In the genomic region with DNA sequence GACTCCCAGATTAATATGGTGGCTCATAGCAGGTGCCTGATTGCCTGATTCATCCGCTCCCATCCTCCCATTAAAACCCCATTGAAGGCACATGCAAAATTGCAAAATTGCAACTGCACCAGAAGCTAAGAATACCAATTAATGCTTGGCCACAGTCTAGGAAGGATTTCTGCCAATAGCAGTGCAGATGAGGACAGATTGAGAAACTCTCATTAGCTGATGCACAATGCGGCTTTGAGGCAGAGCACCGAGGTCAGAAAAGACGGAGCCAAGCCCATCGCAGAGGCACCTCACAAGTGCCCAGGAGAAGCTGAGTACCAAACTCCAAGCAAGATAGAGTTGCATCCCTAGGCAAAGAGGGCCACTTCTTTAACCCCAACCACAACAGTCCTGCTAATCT, we compare ENCODE assay signal across 16 cellular contexts.
A peak's percentile ranks its signal among the peaks of the same experiment; 100 is the strongest.
DNase-seq lines count a peak whose midpoint lies in the region; ATAC-seq, FAIRE-seq and TF ChIP-seq lines count a peak whose summit lies in the region.
"Had no signal": no experiment of that assay in that cellular context is flagged by ENCODE, and none has a peak within 500 bp of the region (broad histone marks: within the 10 kb centered on the region; RNA-seq: fewer than 3 reads in every experiment).

No MANE protein-coding gene starts in this region.

- H3K4me3 ChIP-seq in AG10803 (ENCODE audit: low read length), result no peak overlapping the region
- no peak overlapping the region for H3K4me3 ChIP-seq in CD4-positive, CD25-positive, alpha-beta regulatory T cell (ENCODE audit: low read depth, low read length)
- no peak overlapping the region for H3K4me3 ChIP-seq in prostate gland
- H3K4me3 ChIP-seq: cardiac muscle cell, SJCRH30 had no signal

- POLR2A ChIA-PET in activated naive CD8-positive, alpha-beta T cell treated with anti-CD3 and anti-CD28 coated beads, Interleukin-2, amount 10 ng/mL, durations not matched to agents 7 days and 5 days (lab: Charles Lee), result interaction anchor here (1.0 to 1.9 kb wide), 2 partner anchors 34 to 102 kb away, joined by 3 read pairs; no protein-coding TSS in a partner anchor

- peak overlapping the region in 1 of 4 donors; percentile 72 for H3K4me3 Mint-ChIP-seq in CD4-positive, CD25-positive, alpha-beta regulatory T cell
- no peak overlapping the region for H3K4me3 Mint-ChIP-seq in activated naive CD8-positive, alpha-beta T cell treated with anti-CD3 and anti-CD28 coated beads, Interleukin-2, amount 10 ng/mL, durations not matched to agents 7 days and 5 days
- H3K4me3 Mint-ChIP-seq: CD14-positive monocyte; naive thymus-derived CD8-positive, alpha-beta T cell had no signal

- no peak for TF ChIP-seq CTCF in AG10803 (conservative IDR thresholded peaks at IDR 0.05; ENCODE audit: low read length)
- no peak for TF ChIP-seq CTCF in prostate gland (IDR thresholded peaks at IDR 0.05)

- no peaks in the 10 kb centered on the region for H3K36me3 ChIP-seq in CD4-positive, CD25-positive, alpha-beta regulatory T cell (ENCODE audit: control insufficient read depth, insufficient read depth, low read length)
- no peaks in the 10 kb centered on the region for H3K36me3 ChIP-seq in prostate gland
- H3K36me3 ChIP-seq: cardiac muscle cell, SJCRH30 had no signal

- no peaks in the 10 kb centered on the region for H3K27me3 Mint-ChIP-seq in CD4-positive, CD25-positive, alpha-beta regulatory T cell
- no peaks in the 10 kb centered on the region for H3K27me3 Mint-ChIP-seq in activated naive CD8-positive, alpha-beta T cell treated with anti-CD3 and anti-CD28 coated beads, Interleukin-2, amount 10 ng/mL, durations not matched to agents 7 days and 5 days
- H3K27me3 Mint-ChIP-seq: naive thymus-derived CD8-positive, alpha-beta T cell had no signal

- DNase-seq in AG10803 (ENCODE audit: low read depth), result peak; percentile 76
- DNase-seq in CD4-positive, CD25-positive, alpha-beta regulatory T cell, result no peak
- no peak for DNase-seq in activated naive CD8-positive, alpha-beta T cell treated with anti-CD3 and anti-CD28 coated beads, Interleukin-2, amount 10 ng/mL, durations not matched to agents 7 days and 5 days
- peak; percentile 77 for DNase-seq in medulla oblongata (ENCODE audit: extremely low spot score)
- no peak for DNase-seq in prostate gland (ENCODE audit: low spot score)
- no peak for DNase-seq in H54 (ENCODE audit: insufficient read length, low spot score)
- DNase-seq: activated CD8-positive, alpha-beta memory T cell treated with anti-CD3 and anti-CD28 coated beads for 24 hours; activated gamma-delta T cell treated with Interleukin-2 at 50 U/mL for 16 hours; effector memory CD4-positive, alpha-beta T cell; naive thymus-derived CD8-positive, alpha-beta T cell; NCI-H1092 treated with DMSO at 0.1 percent for 48 hours; retina; SJCRH30 had no signal

- no peaks in the 10 kb centered on the region for H3K9me3 ChIP-seq in CD4-positive, CD25-positive, alpha-beta regulatory T cell (ENCODE audit: control insufficient read depth in 2 of 2, low read length in 2 of 2)
- H3K9me3 ChIP-seq in prostate gland, result no peaks in the 10 kb centered on the region
- H3K9me3 ChIP-seq: SJCRH30 had no signal

- peaks cover 0 to 1% (median 0%) of the 10 kb centered on the region in 7 donors for H3K9me3 Mint-ChIP-seq in CD4-positive, CD25-positive, alpha-beta regulatory T cell
- H3K9me3 Mint-ChIP-seq in activated naive CD8-positive, alpha-beta T cell treated with anti-CD3 and anti-CD28 coated beads, Interleukin-2, amount 10 ng/mL, durations not matched to agents 7 days and 5 days, result no peaks in the 10 kb centered on the region
- H3K9me3 Mint-ChIP-seq: naive thymus-derived CD8-positive, alpha-beta T cell had no signal

- no peaks in the 10 kb centered on the region for H3K27me3 ChIP-seq in CD4-positive, CD25-positive, alpha-beta regulatory T cell (ENCODE audit: control insufficient read depth, insufficient read depth, low read length)
- H3K27me3 ChIP-seq in prostate gland (replicated peaks; ENCODE audit: insufficient read depth), result no peaks in the 10 kb centered on the region
- H3K27me3 ChIP-seq: cardiac muscle cell, SJCRH30 had no signal

- no peak for TF ChIP-seq POLR2A in prostate gland (IDR thresholded peaks at IDR 0.05)
- no peak for TF ChIP-seq POLR2A in H54 (IDR thresholded peaks at IDR 0.05; ENCODE audit: low read depth, low read length)

- no peak for ATAC-seq in CD4-positive, CD25-positive, alpha-beta regulatory T cell (ENCODE audit: low read depth in 2 of 2)
- ATAC-seq in activated naive CD8-positive, alpha-beta T cell treated with anti-CD3 and anti-CD28 coated beads, Interleukin-2, amount 10 ng/mL, durations not matched to agents 7 days and 5 days (ENCODE audit: low read depth), result no peak
- no peak for ATAC-seq in GM18873 (IDR thresholded peaks at IDR 0.05; ENCODE audit: low FRiP score, unreplicated experiment)
- ATAC-seq: naive thymus-derived CD8-positive, alpha-beta T cell had no signal

- peaks cover 3% of the 10 kb centered on the region for H3K36me3 Mint-ChIP-seq in CD4-positive, CD25-positive, alpha-beta regulatory T cell
- peaks cover 12% of the 10 kb centered on the region for H3K36me3 Mint-ChIP-seq in activated naive CD8-positive, alpha-beta T cell treated with anti-CD3 and anti-CD28 coated beads, Interleukin-2, amount 10 ng/mL, durations not matched to agents 7 days and 5 days
- H3K36me3 Mint-ChIP-seq: CD14-positive monocyte had no signal

- H3K27ac Mint-ChIP-seq in CD4-positive, CD25-positive, alpha-beta regulatory T cell, result peak overlapping the region; percentile 16 to 79 (median 78)
- peak overlapping the region; percentile 71 for H3K27ac Mint-ChIP-seq in activated naive CD8-positive, alpha-beta T cell treated with anti-CD3 and anti-CD28 coated beads, Interleukin-2, amount 10 ng/mL, durations not matched to agents 7 days and 5 days
- H3K27ac Mint-ChIP-seq: CD14-positive monocyte had no signal

- peaks cover 15% of the 10 kb centered on the region for H3K4me1 ChIP-seq in CD4-positive, CD25-positive, alpha-beta regulatory T cell (ENCODE audit: control insufficient read depth, insufficient read depth, low read length, poor library complexity, severe bottlenecking)
- no peaks in the 10 kb centered on the region for H3K4me1 ChIP-seq in prostate gland (replicated peaks)
- H3K4me1 ChIP-seq: SJCRH30 had no signal

- 86% methylated on average over 5 of the region's 5 CpGs for WGBS in prostate gland

- peaks cover 23 to 54% (median 35%) of the 10 kb centered on the region in 4 donors for H3K4me1 Mint-ChIP-seq in CD4-positive, CD25-positive, alpha-beta regulatory T cell
- H3K4me1 Mint-ChIP-seq in activated naive CD8-positive, alpha-beta T cell treated with anti-CD3 and anti-CD28 coated beads, Interleukin-2, amount 10 ng/mL, durations not matched to agents 7 days and 5 days, result peaks cover 44% of the 10 kb centered on the region
- H3K4me1 Mint-ChIP-seq: CD14-positive monocyte had no signal

- no peak for FAIRE-seq in H54 (lab: Jason Lieb, UNC)

- no peak overlapping the region for H3K27ac ChIP-seq in CD4-positive, CD25-positive, alpha-beta regulatory T cell (ENCODE audit: insufficient read depth, low read length, poor library complexity, severe bottlenecking)
- no peak overlapping the region for H3K27ac ChIP-seq in prostate gland
- H3K27ac ChIP-seq: cardiac muscle cell, SJCRH30 had no signal

- intact Hi-C loops in prostate gland (cut with DNase I), result no loop called here

Comparison
In these comparisons a context has a peak if more than half of its experiments do, and no peak if none do; other contexts are left out.
1. DNase-seq: peak in AG10803 (single experiment) and medulla oblongata (single experiment); none in CD4-positive, CD25-positive, alpha-beta regulatory T cell (0 of 3), activated naive CD8-positive, alpha-beta T cell treated with anti-CD3 and anti-CD28 coated beads, Interleukin-2, amount 10 ng/mL, durations not matched to agents 7 days and 5 days (single experiment), prostate gland (single experiment) and H54 (single experiment).